ENCODE assay signal across 1 cellular context in the genomic region with DNA sequence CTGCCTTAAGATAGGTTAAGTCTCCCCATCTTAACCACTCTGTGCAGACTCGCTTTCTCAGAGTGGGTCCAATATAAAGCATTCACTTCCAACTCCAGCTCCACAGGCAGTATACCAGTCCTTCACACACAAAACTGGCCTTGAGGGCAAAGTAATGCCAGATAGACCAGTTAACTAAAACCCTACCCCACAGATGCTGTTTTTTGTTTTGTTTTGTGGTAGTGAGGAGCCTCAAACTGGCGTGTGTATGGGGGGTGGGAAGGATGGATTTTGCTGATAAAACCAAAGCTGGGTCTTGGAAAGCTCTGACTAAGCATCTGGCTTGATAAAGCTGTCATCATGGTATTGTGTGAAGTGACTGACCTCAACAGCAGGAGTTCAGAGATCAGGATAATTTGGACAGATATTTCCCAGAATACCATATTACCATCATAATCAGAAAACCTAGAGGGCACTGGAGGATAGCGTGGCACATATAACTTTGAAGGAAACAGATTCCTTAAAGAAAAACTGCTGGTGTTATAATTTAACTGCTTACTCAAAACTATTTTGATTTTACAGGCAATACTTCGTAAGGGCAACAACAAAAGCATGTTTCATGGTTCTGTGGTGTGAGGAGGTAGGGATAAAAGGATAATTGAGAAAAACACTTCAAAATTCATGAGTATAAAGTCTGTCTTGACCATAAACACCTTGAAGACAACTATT.
TF ChIP-seq lines count a peak whose summit lies in the region.

No MANE protein-coding gene starts in this region.

TF ChIP-seq in K562, 482 proteins besides CTCF, POLR2A, EP300 and RAD21 (continued from another document and continues in another):
- TF ChIP-seq RERE (CRISPR knock-in tag; IDR thresholded peaks at IDR 0.05; ENCODE audit: borderline replicate concordance) (no peak), ZNF174 (CRISPR knock-in tag; IDR thresholded peaks at IDR 0.05) (no peak), SREBF2 (CRISPR knock-in tag; IDR thresholded peaks at IDR 0.05) (no peak), SETDB1 (IDR thresholded peaks at IDR 0.05; ENCODE audit: low read length) (no peak), ZNF146 (CRISPR knock-in tag; IDR thresholded peaks at IDR 0.05; ENCODE audit: unreplicated experiment) (no peak), KLF16 (IDR thresholded peaks at IDR 0.05) (peak; percentile 98), TGIF2 (CRISPR knock-in tag; IDR thresholded peaks at IDR 0.05) (no peak), GABPB2 (CRISPR knock-in tag; conservative IDR thresholded peaks at IDR 0.05) (no peak), SMAD3 (CRISPR knock-in tag; conservative IDR thresholded peaks at IDR 0.05) (peak; percentile 86), NONO (IDR thresholded peaks at IDR 0.05; ENCODE audit: low read depth in 2 of 2, low read length in 1 of 2) (peak in 1 of 2 experiments; percentile 66; a peak in 2 of 4 replicates), XRCC4 (IDR thresholded peaks at IDR 0.05; ENCODE audit: extremely low read depth, insufficient read depth, insufficient read length) (no peak), ZNF124 (CRISPR knock-in tag; IDR thresholded peaks at IDR 0.05) (no peak), ZFP30 (CRISPR knock-in tag; IDR thresholded peaks at IDR 0.05; ENCODE audit: borderline replicate concordance) (no peak), MEF2A (IDR thresholded peaks at IDR 0.05; ENCODE audit: control insufficient read depth, low read depth, low read length) (peak; percentile 40; the same call in 1 of the 2 replicates), OTX1 (CRISPR knock-in tag; IDR thresholded peaks at IDR 0.05) (0 out of 2 replicates have a peak, but pooled peaks have one; percentile 43), CHD4 (IDR thresholded peaks at IDR 0.05; ENCODE audit: insufficient read depth, insufficient replicate concordance, low read depth, low read length, poor library complexity, severe bottlenecking) (no peak), MBD2 (IDR thresholded peaks at IDR 0.05; ENCODE audit: borderline replicate concordance, low read depth) (peak; percentile 47; the same call in 1 of the 2 replicates), E2F3 (CRISPR knock-in tag; IDR thresholded peaks at IDR 0.05) (no peak), PTBP1 (IDR thresholded peaks at IDR 0.05; ENCODE audit: low read depth, low read length) (no peak), SFPQ (IDR thresholded peaks at IDR 0.05; ENCODE audit: low read depth, low read length) (no peak), SUPT5H (IDR thresholded peaks at IDR 0.05) (no peak), TCF7L2 (IDR thresholded peaks at IDR 0.05; ENCODE audit: low read depth, low read length) (no peak), ZBTB9 (CRISPR knock-in tag; IDR thresholded peaks at IDR 0.05) (0 out of 2 replicates have a peak, but pooled peaks have one; percentile 22), RAD51 (IDR thresholded peaks at IDR 0.05; ENCODE audit: borderline replicate concordance, low read depth) (peak; percentile 46; the same call in 1 of the 2 replicates), JUND (IDR thresholded peaks at IDR 0.05; ENCODE audit: borderline replicate concordance, low read depth, low read length) (peak; percentile 91), JUND (tag; IDR thresholded peaks at IDR 0.05; ENCODE audit: borderline replicate concordance, low read depth, low read length) (peak; percentile 87; the same call in 2 of the 3 replicates), KDM5B (IDR thresholded peaks at IDR 0.05; ENCODE audit: insufficient replicate concordance, low read depth, low read length) (no peak), NELFE (IDR thresholded peaks at IDR 0.05; ENCODE audit: insufficient read depth, insufficient read length) (no peak), HDAC2 (IDR thresholded peaks at IDR 0.05) (peak; percentile 100), GABPB1 (CRISPR knock-in tag; IDR thresholded peaks at IDR 0.05) (no peak), PRMT5 (CRISPR knock-in tag; IDR thresholded peaks at IDR 0.05) (no peak), USF2 (CRISPR knock-in tag; IDR thresholded peaks at IDR 0.05) (no peak), ETV5 (CRISPR knock-in tag; IDR thresholded peaks at IDR 0.05; ENCODE audit: low read depth) (no peak; the same call in 1 of the 2 replicates), KAT7 (CRISPR knock-in tag; IDR thresholded peaks at IDR 0.05; ENCODE audit: borderline replicate concordance) (no peak)
- TF ChIP-seq, protein P1, sequence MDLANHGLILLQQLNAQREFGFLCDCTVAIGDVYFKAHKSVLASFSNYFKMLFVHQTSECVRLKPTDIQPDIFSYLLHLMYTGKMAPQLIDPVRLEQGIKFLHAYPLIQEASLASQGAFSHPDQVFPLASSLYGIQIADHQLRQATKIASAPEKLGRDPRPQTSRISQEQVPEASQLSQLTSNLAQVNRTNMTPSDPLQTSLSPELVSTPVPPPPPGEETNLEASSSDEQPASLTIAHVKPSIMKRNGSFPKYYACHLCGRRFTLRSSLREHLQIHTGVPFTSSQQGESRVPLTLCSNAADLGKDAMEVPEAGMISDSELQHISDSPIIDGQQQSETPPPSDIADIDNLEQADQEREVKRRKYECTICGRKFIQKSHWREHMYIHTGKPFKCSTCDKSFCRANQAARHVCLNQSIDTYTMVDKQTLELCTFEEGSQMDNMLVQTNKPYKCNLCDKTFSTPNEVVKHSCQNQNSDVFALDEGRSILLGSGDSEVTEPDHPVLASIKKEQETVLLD (IDR thresholded peaks at IDR 0.05): peak; percentile 68; the same call in 1 of the 2 replicates
- TF ChIP-seq, protein P2, sequence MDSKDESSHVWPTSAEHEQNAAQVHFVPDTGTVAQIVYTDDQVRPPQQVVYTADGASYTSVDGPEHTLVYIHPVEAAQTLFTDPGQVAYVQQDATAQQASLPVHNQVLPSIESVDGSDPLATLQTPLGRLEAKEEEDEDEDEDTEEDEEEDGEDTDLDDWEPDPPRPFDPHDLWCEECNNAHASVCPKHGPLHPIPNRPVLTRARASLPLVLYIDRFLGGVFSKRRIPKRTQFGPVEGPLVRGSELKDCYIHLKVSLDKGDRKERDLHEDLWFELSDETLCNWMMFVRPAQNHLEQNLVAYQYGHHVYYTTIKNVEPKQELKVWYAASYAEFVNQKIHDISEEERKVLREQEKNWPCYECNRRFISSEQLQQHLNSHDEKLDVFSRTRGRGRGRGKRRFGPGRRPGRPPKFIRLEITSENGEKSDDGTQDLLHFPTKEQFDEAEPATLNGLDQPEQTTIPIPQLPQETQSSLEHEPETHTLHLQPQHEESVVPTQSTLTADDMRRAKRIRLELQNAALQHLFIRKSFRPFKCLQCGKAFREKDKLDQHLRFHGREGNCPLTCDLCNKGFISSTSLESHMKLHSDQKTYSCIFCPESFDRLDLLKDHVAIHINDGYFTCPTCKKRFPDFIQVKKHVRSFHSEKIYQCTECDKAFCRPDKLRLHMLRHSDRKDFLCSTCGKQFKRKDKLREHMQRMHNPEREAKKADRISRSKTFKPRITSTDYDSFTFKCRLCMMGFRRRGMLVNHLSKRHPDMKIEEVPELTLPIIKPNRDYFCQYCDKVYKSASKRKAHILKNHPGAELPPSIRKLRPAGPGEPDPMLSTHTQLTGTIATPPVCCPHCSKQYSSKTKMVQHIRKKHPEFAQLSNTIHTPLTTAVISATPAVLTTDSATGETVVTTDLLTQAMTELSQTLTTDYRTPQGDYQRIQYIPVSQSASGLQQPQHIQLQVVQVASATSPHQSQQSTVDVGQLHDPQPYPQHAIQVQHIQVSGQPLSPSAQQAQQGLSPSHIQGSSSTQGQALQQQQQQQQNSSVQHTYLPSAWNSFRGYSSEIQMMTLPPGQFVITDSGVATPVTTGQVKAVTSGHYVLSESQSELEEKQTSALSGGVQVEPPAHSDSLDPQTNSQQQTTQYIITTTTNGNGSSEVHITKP (IDR thresholded peaks at IDR 0.05; ENCODE audit: partially characterized antibody): peak; percentile 74
- TF ChIP-seq, protein P3, sequence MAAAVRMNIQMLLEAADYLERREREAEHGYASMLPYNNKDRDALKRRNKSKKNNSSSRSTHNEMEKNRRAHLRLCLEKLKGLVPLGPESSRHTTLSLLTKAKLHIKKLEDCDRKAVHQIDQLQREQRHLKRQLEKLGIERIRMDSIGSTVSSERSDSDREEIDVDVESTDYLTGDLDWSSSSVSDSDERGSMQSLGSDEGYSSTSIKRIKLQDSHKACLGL (CRISPR knock-in tag; IDR thresholded peaks at IDR 0.05; ENCODE audit: borderline replicate concordance, poor library complexity, severe bottlenecking): no peak
- TF ChIP-seq, protein P4, sequence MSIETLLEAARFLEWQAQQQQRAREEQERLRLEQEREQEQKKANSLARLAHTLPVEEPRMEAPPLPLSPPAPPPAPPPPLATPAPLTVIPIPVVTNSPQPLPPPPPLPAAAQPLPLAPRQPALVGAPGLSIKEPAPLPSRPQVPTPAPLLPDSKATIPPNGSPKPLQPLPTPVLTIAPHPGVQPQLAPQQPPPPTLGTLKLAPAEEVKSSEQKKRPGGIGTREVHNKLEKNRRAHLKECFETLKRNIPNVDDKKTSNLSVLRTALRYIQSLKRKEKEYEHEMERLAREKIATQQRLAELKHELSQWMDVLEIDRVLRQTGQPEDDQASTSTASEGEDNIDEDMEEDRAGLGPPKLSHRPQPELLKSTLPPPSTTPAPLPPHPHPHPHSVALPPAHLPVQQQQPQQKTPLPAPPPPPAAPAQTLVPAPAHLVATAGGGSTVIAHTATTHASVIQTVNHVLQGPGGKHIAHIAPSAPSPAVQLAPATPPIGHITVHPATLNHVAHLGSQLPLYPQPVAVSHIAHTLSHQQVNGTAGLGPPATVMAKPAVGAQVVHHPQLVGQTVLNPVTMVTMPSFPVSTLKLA (conservative IDR thresholded peaks at IDR 0.05): peak; percentile 43 to 84
- TF ChIP-seq, protein P5, sequence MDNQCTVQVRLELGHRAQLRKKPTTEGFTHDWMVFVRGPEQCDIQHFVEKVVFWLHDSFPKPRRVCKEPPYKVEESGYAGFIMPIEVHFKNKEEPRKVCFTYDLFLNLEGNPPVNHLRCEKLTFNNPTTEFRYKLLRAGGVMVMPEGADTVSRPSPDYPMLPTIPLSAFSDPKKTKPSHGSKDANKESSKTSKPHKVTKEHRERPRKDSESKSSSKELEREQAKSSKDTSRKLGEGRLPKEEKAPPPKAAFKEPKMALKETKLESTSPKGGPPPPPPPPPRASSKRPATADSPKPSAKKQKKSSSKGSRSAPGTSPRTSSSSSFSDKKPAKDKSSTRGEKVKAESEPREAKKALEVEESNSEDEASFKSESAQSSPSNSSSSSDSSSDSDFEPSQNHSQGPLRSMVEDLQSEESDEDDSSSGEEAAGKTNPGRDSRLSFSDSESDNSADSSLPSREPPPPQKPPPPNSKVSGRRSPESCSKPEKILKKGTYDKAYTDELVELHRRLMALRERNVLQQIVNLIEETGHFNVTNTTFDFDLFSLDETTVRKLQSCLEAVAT (IDR thresholded peaks at IDR 0.05): peak; percentile 48 to 89; a peak in 2 of 4 replicates
